Comparison of ENCODE assay signal across 19 cellular contexts in genomic region chr9:20499013-20499412, GRCh38.
"Had no signal": no experiment of that assay in that cellular context is flagged by ENCODE, and none has a peak within 500 bp of the region (broad histone marks: within the 10 kb centered on the region; RNA-seq: fewer than 3 reads in every experiment).

No MANE protein-coding gene starts in this region.

- H3K27ac Mint-ChIP-seq: naive thymus-derived CD8-positive, alpha-beta T cell; stimulated activated memory B cell treated with anti-CD40 and anti-IgM and Interleukin-4, amounts not matched to agents 10 μg/mL and 1 μg/mL and 100 μg/mL, for 72 hours had no signal

- H3K9me3 Mint-ChIP-seq: naive thymus-derived CD8-positive, alpha-beta T cell; stimulated activated memory B cell treated with anti-CD40 and anti-IgM and Interleukin-4, amounts not matched to agents 10 μg/mL and 1 μg/mL and 100 μg/mL, for 72 hours had no signal

- H3K4me3 Mint-ChIP-seq: naive thymus-derived CD8-positive, alpha-beta T cell; stimulated activated memory B cell treated with anti-CD40 and anti-IgM and Interleukin-4, amounts not matched to agents 10 μg/mL and 1 μg/mL and 100 μg/mL, for 72 hours had no signal

- H3K36me3 Mint-ChIP-seq: stimulated activated memory B cell treated with anti-CD40 and anti-IgM and Interleukin-4, amounts not matched to agents 10 μg/mL and 1 μg/mL and 100 μg/mL, for 72 hours had no signal

- H3K27me3 Mint-ChIP-seq: naive thymus-derived CD8-positive, alpha-beta T cell; stimulated activated memory B cell treated with anti-CD40 and anti-IgM and Interleukin-4, amounts not matched to agents 10 μg/mL and 1 μg/mL and 100 μg/mL, for 72 hours had no signal

- FAIRE-seq: frontal cortex, keratinocyte, urothelium cell line had no signal

- ATAC-seq: left ventricle myocardium superior; lower lobe of right lung; naive thymus-derived CD8-positive, alpha-beta T cell; psoas muscle; right cardiac atrium; stimulated activated memory B cell treated with anti-CD40 and anti-IgM and Interleukin-4, amounts not matched to agents 10 μg/mL and 1 μg/mL and 100 μg/mL, for 72 hours; stimulated activated naive CD8-positive, alpha-beta T cell treated with anti-CD3 and anti-CD28 coated beads, Interleukin-15, Interleukin-2, amounts not matched to agents 100 U/mL and 50 U/mL, for 24 hours had no signal

- DNase-seq: dorsolateral prefrontal cortex; effector CD4-positive, alpha-beta T cell; left ventricle myocardium superior; lower lobe of right lung; naive thymus-derived CD8-positive, alpha-beta T cell; occipital lobe; ovary; psoas muscle; right cardiac atrium; spleen; stimulated activated CD4-positive, alpha-beta T cell treated with anti-CD3 and anti-CD28 coated beads, Interleukin-4, amount 100 ng/mL, for 4 hours; stimulated activated naive CD8-positive, alpha-beta T cell treated with anti-CD3 and anti-CD28 coated beads, Interleukin-15, Interleukin-2, amounts not matched to agents 100 U/mL and 50 U/mL, for 24 hours; substantia nigra; testis; upper lobe of left lung had no signal
